1 cellular context compared by ENCODE assay signal in genomic region chr15:31367021-31367729, GRCh38.
TF ChIP-seq lines count a peak whose summit lies in the region.

No MANE protein-coding gene starts in this region.

TF ChIP-seq in WTC11, 78 proteins besides CTCF, POLR2A, EP300 and RAD21 (continued from another document):
- TF ChIP-seq AR (CRISPR knock-in tag; IDR thresholded peaks at IDR 0.05) = no peak
- TF ChIP-seq PREB (CRISPR knock-in tag; IDR thresholded peaks at IDR 0.05; ENCODE audit: borderline replicate concordance) = no peak
- no peak for TF ChIP-seq GRHL2 (CRISPR knock-in tag; IDR thresholded peaks at IDR 0.05; ENCODE audit: insufficient replicate concordance, severe bottlenecking)
- no peak for TF ChIP-seq HMGXB4 (CRISPR knock-in tag; IDR thresholded peaks at IDR 0.05)
- no peak for TF ChIP-seq STAT6 (CRISPR knock-in tag; conservative IDR thresholded peaks at IDR 0.05; ENCODE audit: low read depth)
- TF ChIP-seq RELA (CRISPR knock-in tag; IDR thresholded peaks at IDR 0.05; ENCODE audit: borderline replicate concordance) = no peak
- TF ChIP-seq ZNF532 (CRISPR knock-in tag; IDR thresholded peaks at IDR 0.05; ENCODE audit: borderline replicate concordance) = no peak
